Comparison of ENCODE assay signal across 8 cellular contexts in the genomic region with DNA sequence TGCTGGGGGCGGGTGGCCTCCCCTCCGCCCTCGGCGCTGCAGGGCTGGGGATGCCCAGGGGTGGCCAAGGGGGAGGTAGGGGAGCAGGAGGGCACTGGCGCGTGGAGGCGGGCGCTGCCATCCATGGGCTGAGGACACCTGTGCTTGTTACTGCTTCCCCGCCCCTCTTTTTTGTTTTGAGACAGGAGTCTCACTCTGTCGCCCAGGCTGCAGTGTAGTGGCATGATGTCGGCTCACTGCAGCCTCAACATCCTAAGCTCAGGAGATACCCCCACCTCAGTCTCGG. TPM values are rescaled to one million over a fixed set of nuclear protein-coding genes. Genes with fewer than 3 reads are reported as not detected.
A peak's percentile ranks its signal among the peaks of the same experiment; 100 is the strongest.
DNase-seq lines count a peak whose midpoint lies in the region; TF ChIP-seq lines count a peak whose summit lies in the region.

No MANE protein-coding gene starts in this region.

- no peaks in the 10 kb centered on the region for H3K9me3 ChIP-seq in MM.1S (replicated peaks; ENCODE audit: insufficient read depth, low read length)

- intact Hi-C loops in dendritic cell treated with granulocyte-macrophage colony-stimulating factor and Interleukin-4, amounts not matched to agents 40 ng/mL and 50 ng/mL, for 4 days (cut with micrococcal nuclease), result no loop called here

- H3K4me1 ChIP-seq in MM.1S (ENCODE audit: low read length), result peaks cover 4% of the 10 kb centered on the region; the same call in 1 of the 2 replicates

- peak overlapping the region; percentile 58; the same call in 1 of the 2 replicates for H3K4me2 ChIP-seq in MM.1S (ENCODE audit: low read depth, low read length)

- H3K36me3 ChIP-seq in MM.1S (replicated peaks; ENCODE audit: insufficient read depth, low read length), result no peaks in the 10 kb centered on the region

- no peak overlapping the region for H3K9ac ChIP-seq in MM.1S (ENCODE audit: low read length)

- no peaks in the 10 kb centered on the region for H3K9me3 Mint-ChIP-seq in activated naive CD4-positive, alpha-beta T cell treated with anti-CD3 and anti-CD28 coated beads, Interleukin-2, amount 10 ng/mL, durations not matched to agents 7 days and 5 days
- no peaks in the 10 kb centered on the region for H3K9me3 Mint-ChIP-seq in dendritic cell treated with granulocyte-macrophage colony-stimulating factor and Interleukin-4, amounts not matched to agents 40 ng/mL and 50 ng/mL, for 4 days
- H3K9me3 Mint-ChIP-seq in neural crest cell, result no peaks in the 10 kb centered on the region

- H3K4me3 ChIP-seq in MM.1S (ENCODE audit: low read length), result peak overlapping the region; percentile 64

- H3K79me2 ChIP-seq in MM.1S (ENCODE audit: low read length), result no peaks in the 10 kb centered on the region

- no peak for DNase-seq in activated naive CD4-positive, alpha-beta T cell treated with anti-CD3 and anti-CD28 coated beads, Interleukin-2, amount 10 ng/mL, durations not matched to agents 7 days and 5 days
- DNase-seq in activated naive CD4-positive, alpha-beta T cell treated with anti-CD3 and anti-CD28 coated beads, Interleukin-2, amount 50 U/mL, for 16 hours, result no peak
- DNase-seq in MM.1S, result no peak
- DNase-seq in neural crest cell (ENCODE audit: low read depth, low spot score), result no peak
- no peak for DNase-seq in D341Med (ENCODE audit: low spot score)
- no peak for DNase-seq in retina
- DNase-seq in SHP77 treated with DMSO at 0.1 percent for 48 hours (lab: John Stamatoyannopoulos, UW), result no peak

- no peak overlapping the region for H3K27ac ChIP-seq in MM.1S (ENCODE audit: low read length)

- no peak overlapping the region for H3K27ac Mint-ChIP-seq in activated naive CD4-positive, alpha-beta T cell treated with anti-CD3 and anti-CD28 coated beads, Interleukin-2, amount 10 ng/mL, durations not matched to agents 7 days and 5 days
- no peak overlapping the region for H3K27ac Mint-ChIP-seq in dendritic cell treated with granulocyte-macrophage colony-stimulating factor and Interleukin-4, amounts not matched to agents 40 ng/mL and 50 ng/mL, for 4 days
- no peak overlapping the region for H3K27ac Mint-ChIP-seq in neural crest cell (ENCODE audit: unreplicated experiment)

- CTCF ChIA-PET in activated naive CD4-positive, alpha-beta T cell treated with anti-CD3 and anti-CD28 coated beads, Interleukin-2, amount 10 ng/mL, durations not matched to agents 7 days and 5 days (lab: Charles Lee), result interaction anchor here (1.1 to 2.0 kb wide), 2 partner anchors 94 to 190 kb away, joined by 3 to 11 read pairs; no protein-coding TSS in a partner anchor

- H3K27me3 Mint-ChIP-seq in activated naive CD4-positive, alpha-beta T cell treated with anti-CD3 and anti-CD28 coated beads, Interleukin-2, amount 10 ng/mL, durations not matched to agents 7 days and 5 days, result peaks cover 54% of the 10 kb centered on the region
- peaks cover 11% of the 10 kb centered on the region for H3K27me3 Mint-ChIP-seq in dendritic cell treated with granulocyte-macrophage colony-stimulating factor and Interleukin-4, amounts not matched to agents 40 ng/mL and 50 ng/mL, for 4 days
- H3K27me3 Mint-ChIP-seq in neural crest cell (ENCODE audit: low read depth), result peaks cover 10% of the 10 kb centered on the region

- H4K20me1 ChIP-seq in MM.1S (ENCODE audit: insufficient read depth, low read length), result no peaks in the 10 kb centered on the region

- TF ChIP-seq CTCF in MM.1S (IDR thresholded peaks at IDR 0.05; ENCODE audit: low read length), result no peak
- TF ChIP-seq CTCF in neural crest cell (conservative IDR thresholded peaks at IDR 0.05), result no peak

- H3K4me3 Mint-ChIP-seq in activated naive CD4-positive, alpha-beta T cell treated with anti-CD3 and anti-CD28 coated beads, Interleukin-2, amount 10 ng/mL, durations not matched to agents 7 days and 5 days, result peak overlapping the region; percentile 61
- peak overlapping the region; percentile 56 for H3K4me3 Mint-ChIP-seq in dendritic cell treated with granulocyte-macrophage colony-stimulating factor and Interleukin-4, amounts not matched to agents 40 ng/mL and 50 ng/mL, for 4 days
- peak overlapping the region; percentile 85 for H3K4me3 Mint-ChIP-seq in neural crest cell

- H3K4me1 Mint-ChIP-seq in activated naive CD4-positive, alpha-beta T cell treated with anti-CD3 and anti-CD28 coated beads, Interleukin-2, amount 10 ng/mL, durations not matched to agents 7 days and 5 days, result peaks cover 3% of the 10 kb centered on the region
- peaks cover 22% of the 10 kb centered on the region for H3K4me1 Mint-ChIP-seq in dendritic cell treated with granulocyte-macrophage colony-stimulating factor and Interleukin-4, amounts not matched to agents 40 ng/mL and 50 ng/mL, for 4 days (ENCODE audit: low read depth)
- no peaks in the 10 kb centered on the region for H3K4me1 Mint-ChIP-seq in neural crest cell

- peaks cover 12% of the 10 kb centered on the region; the same call in 1 of the 2 replicates for H3F3A ChIP-seq in MM.1S (ENCODE audit: insufficient read depth, low read length)

- no peaks in the 10 kb centered on the region for H3K9me2 ChIP-seq in MM.1S (replicated peaks; ENCODE audit: insufficient read depth, low read length)

- H3K36me3 Mint-ChIP-seq in activated naive CD4-positive, alpha-beta T cell treated with anti-CD3 and anti-CD28 coated beads, Interleukin-2, amount 10 ng/mL, durations not matched to agents 7 days and 5 days, result no peaks in the 10 kb centered on the region
- H3K36me3 Mint-ChIP-seq in dendritic cell treated with granulocyte-macrophage colony-stimulating factor and Interleukin-4, amounts not matched to agents 40 ng/mL and 50 ng/mL, for 4 days (ENCODE audit: low read depth), result peaks cover 9% of the 10 kb centered on the region
- H3K36me3 Mint-ChIP-seq in neural crest cell (ENCODE audit: low read depth), result no peaks in the 10 kb centered on the region

- peaks cover 34% of the 10 kb centered on the region for H3K27me3 ChIP-seq in MM.1S (replicated peaks; ENCODE audit: insufficient read depth, low read length)

- H2AFZ ChIP-seq in MM.1S (ENCODE audit: low read length), result peak overlapping the region; percentile 53

RNA-seq across cellular contexts. Expression of a gene that starts 0.7 kb away (rescaled TPM):
- 13.6 and 17.0 TPM in 2 replicates for total RNA-seq in neural crest cell

RNA-seq across cellular contexts. Expression of a gene that starts 25.3 kb away (rescaled TPM):
- total RNA-seq in neural crest cell, result 1.0 and 3.4 TPM in 2 replicates

RNA-seq across cellular contexts. Expression of a gene that starts 58.1 kb away (rescaled TPM):
- total RNA-seq in neural crest cell, result 0.52 and 0.96 TPM in 2 replicates
